In the genomic region with DNA sequence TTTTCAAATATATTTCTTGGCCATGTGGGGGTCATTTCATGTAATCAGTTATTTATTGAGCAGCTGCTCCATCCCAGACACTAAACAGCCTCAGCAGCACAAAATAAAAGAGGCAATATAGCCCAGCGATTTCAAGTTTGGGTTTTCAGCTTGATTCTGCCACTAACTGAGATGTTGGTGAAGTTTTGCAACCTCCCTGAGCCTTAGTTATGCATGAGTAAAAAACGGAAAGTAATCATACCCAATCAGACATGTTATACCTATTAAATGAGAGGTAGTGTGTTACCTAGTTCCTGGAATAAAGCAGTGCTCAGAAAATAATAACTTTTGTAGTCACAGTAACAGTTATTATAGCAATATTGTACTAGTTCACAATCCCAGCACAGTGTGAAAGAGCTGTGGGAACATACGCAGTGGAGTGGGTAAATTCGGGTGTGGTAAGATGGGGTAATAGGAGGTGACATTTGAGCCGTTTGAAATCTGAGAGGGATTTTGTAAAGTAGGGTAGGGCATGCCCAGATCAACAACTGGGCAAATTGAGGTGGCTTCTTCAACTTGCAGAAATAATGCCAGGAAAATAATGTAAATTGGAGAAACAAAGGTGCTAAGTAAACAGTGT, we compare ENCODE assay signal across 1 cellular context.
TF ChIP-seq lines count a peak whose summit lies in the region.

No MANE protein-coding gene starts in this region.

TF ChIP-seq in GM12878, 131 proteins besides CTCF, POLR2A, EP300 and RAD21:
- peak; percentile 19; the same call in 1 of the 2 replicates for TF ChIP-seq ZBTB40 (IDR thresholded peaks at IDR 0.05; ENCODE audit: borderline replicate concordance)
- no peak for TF ChIP-seq TCF3 (IDR thresholded peaks at IDR 0.05; ENCODE audit: borderline replicate concordance, insufficient read depth, low read depth, low read length)
